ENCODE assay signal across 20 cellular contexts in genomic region chr6:16104624-16105023, GRCh38.
"Had no signal": no experiment of that assay in that cellular context is flagged by ENCODE, and none has a peak within 500 bp of the region (broad histone marks: within the 10 kb centered on the region; RNA-seq: fewer than 3 reads in every experiment).

No MANE protein-coding gene starts in this region.

- FAIRE-seq: endothelial cell of umbilical vein had no signal

- H3K4me3 ChIP-seq: esophagus squamous epithelium, lower lobe of right lung, right atrium auricular region, skin epidermis, suprapubic skin, transverse colon, uterus had no signal

- H3K4me1 Mint-ChIP-seq: stimulated activated naive CD8-positive, alpha-beta T cell treated with anti-CD3 and anti-CD28 coated beads, Interleukin-15, amount 100 ng/mL, for 72 hours; T-helper 17 cell had no signal

- H3K27me3 ChIP-seq: esophagus squamous epithelium, right atrium auricular region, suprapubic skin, transverse colon, uterus had no signal

- H3K27me3 Mint-ChIP-seq: dendritic cell treated with granulocyte-macrophage colony-stimulating factor and Interleukin-4, amounts not matched to agents 40 ng/mL and 50 ng/mL, for 4 days; progenitor cell of endocrine pancreas; stimulated activated naive CD8-positive, alpha-beta T cell treated with anti-CD3 and anti-CD28 coated beads, Interleukin-15, amount 100 ng/mL, for 72 hours had no signal

- ATAC-seq: lower lobe of right lung; stimulated activated naive CD8-positive, alpha-beta T cell treated with anti-CD3 and anti-CD28 coated beads, Interleukin-15, amount 100 ng/mL, for 72 hours; T-helper 17 cell had no signal

- H3K27ac Mint-ChIP-seq: dendritic cell treated with granulocyte-macrophage colony-stimulating factor and Interleukin-4, amounts not matched to agents 40 ng/mL and 50 ng/mL, for 4 days; progenitor cell of endocrine pancreas; stimulated activated naive CD8-positive, alpha-beta T cell treated with anti-CD3 and anti-CD28 coated beads, Interleukin-15, amount 100 ng/mL, for 72 hours; T-helper 17 cell had no signal

- H3K27ac ChIP-seq: esophagus squamous epithelium, lower lobe of right lung, right atrium auricular region, skin epidermis, suprapubic skin, transverse colon, uterus, VCaP had no signal

- DNase-seq: activated CD4-positive, CD25-positive, alpha-beta regulatory T cell treated with anti-CD3 and anti-CD28 coated beads, Interleukin-2, amount 50 U/mL, for 72 hours; activated CD8-positive, alpha-beta memory T cell treated with anti-CD3 and anti-CD28 coated beads for 24 hours; activated CD8-positive, alpha-beta memory T cell treated with anti-CD3 and anti-CD28 coated beads, Interleukin-2, amount 50 U/mL, for 48 hours; activated effector memory CD4-positive, alpha-beta T cell treated with anti-CD3 and anti-CD28 coated beads, Interleukin-2, amount 50 U/mL, for 16 hours; activated naive CD4-positive, alpha-beta T cell treated with anti-CD3 and anti-CD28 coated beads, Interleukin-2, amount 50 U/mL, for 16 hours; activated T-cell treated with anti-CD3 and anti-CD28 coated beads, Interleukin-2, amount 50 U/mL, for 48 hours; effector CD8-positive, alpha-beta T cell; esophagus squamous epithelium; lower lobe of right lung; stimulated activated naive CD8-positive, alpha-beta T cell treated with anti-CD3 and anti-CD28 coated beads, Interleukin-15, amount 100 ng/mL, for 72 hours; T-helper 17 cell; transverse colon; uterus had no signal

- H3K9me3 ChIP-seq: esophagus squamous epithelium, lower lobe of right lung, right atrium auricular region, suprapubic skin, transverse colon, uterus had no signal

- H3K36me3 ChIP-seq: esophagus squamous epithelium, lower lobe of right lung, right atrium auricular region, suprapubic skin, transverse colon, uterus had no signal

- H3K4me3 Mint-ChIP-seq: dendritic cell treated with granulocyte-macrophage colony-stimulating factor and Interleukin-4, amounts not matched to agents 40 ng/mL and 50 ng/mL, for 4 days; stimulated activated naive CD8-positive, alpha-beta T cell treated with anti-CD3 and anti-CD28 coated beads, Interleukin-15, amount 100 ng/mL, for 72 hours; T-helper 17 cell had no signal

- H3K4me1 ChIP-seq: esophagus squamous epithelium had no signal
